9 cellular contexts compared by ENCODE assay signal in genomic region chr3:48694610-48695051, GRCh38. TPM values are rescaled to one million over a fixed set of nuclear protein-coding genes. Genes with fewer than 3 reads are reported as not detected.
DNase-seq lines count a peak whose midpoint lies in the region; ATAC-seq, FAIRE-seq and TF ChIP-seq lines count a peak whose summit lies in the region.
"Had no signal": no experiment of that assay in that cellular context is flagged by ENCODE, and none has a peak within 500 bp of the region (broad histone marks: within the 10 kb centered on the region; RNA-seq: fewer than 3 reads in every experiment).

No MANE protein-coding gene starts in this region.

- H3K14ac ChIP-seq in H1 (ENCODE audit: insufficient read length) = no peak overlapping the region

- no peak overlapping the region for H4K91ac ChIP-seq in H1 (replicated peaks; ENCODE audit: insufficient read length, low read length)

- peaks cover 19 to 67% of the 10 kb centered on the region in 2 experiments for H3K79me2 ChIP-seq in H1 (ENCODE audit: control insufficient read depth in 1 of 2, insufficient read depth in 2 of 2, low read length in 2 of 2)

- no peak for TF ChIP-seq RAD21 in H1 (IDR thresholded peaks at IDR 0.05 in 1 of 2, conservative IDR thresholded peaks at IDR 0.05 in 1 of 2; ENCODE audit: low read depth in 2 of 2, low read length in 2 of 2)

- peaks cover 14% of the 10 kb centered on the region for H3K79me1 ChIP-seq in H1 (ENCODE audit: low read depth, low read length)

- H3K4me3 ChIP-seq in H1 (ENCODE audit: extremely low read depth in 1 of 4, insufficient read depth in 2 of 4, low read depth in 3 of 4, low read length in 4 of 4) = peak overlapping the region in 2 of 4 experiments; percentile 5 to 36; a peak in 4 of 8 replicates
- peak overlapping the region; percentile 56 to 70 for H3K4me3 ChIP-seq in uterus

- H3K4me3 Mint-ChIP-seq in activated naive CD4-positive, alpha-beta T cell treated with anti-CD3 and anti-CD28 coated beads for 36 hours = no peak overlapping the region
- H3K4me3 Mint-ChIP-seq: T-helper 1 cell treated with Interleukin-12 subunit alpha and Interleukin-12 subunit beta and Interleukin-4 antibody, amounts not matched to agents 30 μg/mL and 1 μg/mL, for 36 hours had no signal

- no peak overlapping the region for H2BK120ac ChIP-seq in H1 (replicated peaks; ENCODE audit: low read depth, low read length)

- no peaks in the 10 kb centered on the region for H3K9me3 ChIP-seq in H1 (ENCODE audit: insufficient read depth in 2 of 2, low read depth in 1 of 2, low read length in 1 of 2)
- no peaks in the 10 kb centered on the region for H3K9me3 ChIP-seq in uterus

- H3K9me3 Mint-ChIP-seq in activated naive CD4-positive, alpha-beta T cell treated with anti-CD3 and anti-CD28 coated beads, Interleukin-2, amount 50 U/mL, for 72 hours = no peaks in the 10 kb centered on the region
- H3K9me3 Mint-ChIP-seq in activated naive CD4-positive, alpha-beta T cell treated with anti-CD3 and anti-CD28 coated beads for 36 hours = no peaks in the 10 kb centered on the region
- H3K9me3 Mint-ChIP-seq: T-helper 1 cell treated with Interleukin-12 subunit alpha and Interleukin-12 subunit beta and Interleukin-4 antibody, amounts not matched to agents 30 μg/mL and 1 μg/mL, for 36 hours had no signal

- POLR2A ChIA-PET in H1 (lab: Charles Lee; ENCODE audit: partially characterized antibody) = interaction anchor here (1.7 to 13.3 kb wide), 5 partner anchors 8 to 64 kb away, joined by 3 to 187 read pairs (median 10); partner anchors contain the start of genes IP6K2 and NCKIPSD

- H3K23ac ChIP-seq in H1 (ENCODE audit: insufficient read length) = no peak overlapping the region

- no peak overlapping the region for H3K56ac ChIP-seq in H1 (replicated peaks; ENCODE audit: insufficient read length, low read depth, low read length)

- H2BK12ac ChIP-seq in H1 (ENCODE audit: low read depth, low read length) = peak overlapping the region; percentile 62; the same call in 1 of the 2 replicates

- H3K27me3 Mint-ChIP-seq in activated naive CD4-positive, alpha-beta T cell treated with anti-CD3 and anti-CD28 coated beads for 36 hours (ENCODE audit: low read depth) = no peaks in the 10 kb centered on the region

- no peak for TF ChIP-seq CTCF in H1 (IDR thresholded peaks at IDR 0.05; ENCODE audit: control extremely low read depth in 1 of 3, insufficient read depth in 1 of 3, low read depth in 1 of 3, low read length in 3 of 3)
- no peak for TF ChIP-seq CTCF in uterus (IDR thresholded peaks at IDR 0.05)

- DNase-seq in activated naive CD4-positive, alpha-beta T cell treated with anti-CD3 and anti-CD28 coated beads, Interleukin-2, amount 50 U/mL, for 72 hours (ENCODE audit: low spot score in 2 of 2) = no peak
- DNase-seq in activated naive CD4-positive, alpha-beta T cell treated with anti-CD3 and anti-CD28 coated beads for 36 hours = no peak
- no peak for DNase-seq in H1 (ENCODE audit: low read depth in 1 of 2, low spot score in 2 of 2)
- DNase-seq in midbrain (lab: John Stamatoyannopoulos, UW) = peak; percentile 65
- peak; percentile 87 to 93 for DNase-seq in uterus
- no peak for DNase-seq in erythroblast (lab: John Stamatoyannopoulos, UW)
- no peak for DNase-seq in HUDEP-2 (lab: John Stamatoyannopoulos, UW; ENCODE audit: unreplicated experiment in 76 of 76)

- H3K36me3 Mint-ChIP-seq in activated naive CD4-positive, alpha-beta T cell treated with anti-CD3 and anti-CD28 coated beads, Interleukin-2, amount 50 U/mL, for 72 hours = peaks cover 0 to 22% of the 10 kb centered on the region in 2 donors
- peaks cover 22% of the 10 kb centered on the region for H3K36me3 Mint-ChIP-seq in activated naive CD4-positive, alpha-beta T cell treated with anti-CD3 and anti-CD28 coated beads for 36 hours (ENCODE audit: low read depth)

- intact Hi-C loops in activated naive CD4-positive, alpha-beta T cell treated with anti-CD3 and anti-CD28 coated beads for 36 hours (cut with micrococcal nuclease) = no loop called here
- intact Hi-C loops in uterus (cut with DNase I; ENCODE audit: low total_unique reads) = no loop called here

- no peak overlapping the region for H3K4ac ChIP-seq in H1 (replicated peaks; ENCODE audit: insufficient read length, low read depth, low read length)

- H2AK5ac ChIP-seq in H1 (ENCODE audit: low read depth, low read length) = no peak overlapping the region; the same call in 1 of the 2 replicates

- peaks cover 20 to 33% of the 10 kb centered on the region in 2 experiments for H4K20me1 ChIP-seq in H1 (replicated peaks in 1 of 2; ENCODE audit: control insufficient read depth in 1 of 2, insufficient read depth in 2 of 2, low read length in 2 of 2)

- ATAC-seq in activated naive CD4-positive, alpha-beta T cell treated with anti-CD3 and anti-CD28 coated beads, Interleukin-2, amount 50 U/mL, for 72 hours = no peak
- ATAC-seq in GM19395 (IDR thresholded peaks at IDR 0.05; ENCODE audit: unreplicated experiment) = no peak

- no peak for TF ChIP-seq POLR2A in H1 (IDR thresholded peaks at IDR 0.05; ENCODE audit: control extremely low read depth in 1 of 2, low read depth in 2 of 2, low read length in 2 of 2)
- no peak for TF ChIP-seq POLR2A in uterus (IDR thresholded peaks at IDR 0.05)
- TF ChIP-seq POLR2A in erythroblast (IDR thresholded peaks at IDR 0.05; ENCODE audit: low read length) = no peak

- H3K9ac ChIP-seq in H1 (replicated peaks in 1 of 4; ENCODE audit: extremely low read depth in 1 of 4, low read depth in 3 of 4, low read length in 3 of 4) = peak overlapping the region in 2 of 4 experiments; percentile 65; a peak in 4 of 7 replicates

- no peak for TF ChIP-seq EP300 in H1 (IDR thresholded peaks at IDR 0.05; ENCODE audit: borderline replicate concordance in 1 of 2, low read depth in 2 of 2, low read length in 2 of 2)

- no peak overlapping the region for H2AFZ ChIP-seq in H1 (ENCODE audit: low read length)

- CTCF ChIA-PET in activated naive CD4-positive, alpha-beta T cell treated with anti-CD3 and anti-CD28 coated beads for 36 hours (lab: Charles Lee) = no interaction called here
- CTCF ChIA-PET in H1 (lab: Charles Lee; ENCODE audit: partially characterized antibody) = no interaction called here

- no peaks in the 10 kb centered on the region for H3K23me2 ChIP-seq in H1 (ENCODE audit: low read depth, low read length)

- peak overlapping the region; percentile 69 for H3K27ac ChIP-seq in H1 (ENCODE audit: low read depth, low read length)
- peak overlapping the region; percentile 97 to 99 for H3K27ac ChIP-seq in uterus

- H3K4me1 ChIP-seq in H1 (replicated peaks in 1 of 4; ENCODE audit: control insufficient read depth in 3 of 4, insufficient read depth in 4 of 4, low read length in 3 of 4) (peaks cover 6 to 7% (median 6%) of the 10 kb centered on the region in 4 experiments), uterus (no peaks in the 10 kb centered on the region)

- H3K4me2 ChIP-seq in H1 (ENCODE audit: insufficient read depth in 1 of 2, low read depth in 2 of 2, low read length in 2 of 2) = peak overlapping the region; percentile 50 to 58

- no peak overlapping the region for H2BK20ac ChIP-seq in H1 (ENCODE audit: low read length)

- peak overlapping the region; percentile 23 to 84 for H3K27ac Mint-ChIP-seq in activated naive CD4-positive, alpha-beta T cell treated with anti-CD3 and anti-CD28 coated beads, Interleukin-2, amount 50 U/mL, for 72 hours
- no peak overlapping the region for H3K27ac Mint-ChIP-seq in activated naive CD4-positive, alpha-beta T cell treated with anti-CD3 and anti-CD28 coated beads for 36 hours
- H3K27ac Mint-ChIP-seq: T-helper 1 cell treated with Interleukin-12 subunit alpha and Interleukin-12 subunit beta and Interleukin-4 antibody, amounts not matched to agents 30 μg/mL and 1 μg/mL, for 36 hours had no signal

- peaks cover 17% of the 10 kb centered on the region for H3K4me1 Mint-ChIP-seq in activated naive CD4-positive, alpha-beta T cell treated with anti-CD3 and anti-CD28 coated beads for 36 hours (ENCODE audit: low read depth)

- 88% methylated on average over 6 of the region's 6 CpGs; no CpG with 5 or more reads in 1 of the 2 experiments for WGBS in H1 (ENCODE audit: extremely low coverage in 1 of 2, insufficient coverage in 1 of 2, insufficient read length in 1 of 2, insufficient replicate concordance in 2 of 2, low coverage in 1 of 2, low lambda C conversion rate in 2 of 2, missing lambda C conversion rate in 1 of 2), 2 experiments

- no peak overlapping the region for H2BK15ac ChIP-seq in H1 (ENCODE audit: low read length)

- peak overlapping the region; percentile 7; the same call in 1 of the 2 replicates for H4K8ac ChIP-seq in H1 (ENCODE audit: extremely low read depth, insufficient read depth, low read length)

- no peak overlapping the region for H4K5ac ChIP-seq in H1 (ENCODE audit: insufficient read length, low read depth, low read length)

- H3K36me3 ChIP-seq in H1 (ENCODE audit: control insufficient read depth in 2 of 4, insufficient read depth in 4 of 4, low read length in 3 of 4) = peaks cover 30 to 74% (median 52%) of the 10 kb centered on the region in 4 experiments
- H3K36me3 ChIP-seq in uterus = no peaks in the 10 kb centered on the region

- FAIRE-seq in H1 (lab: Jason Lieb, UNC) = no peak

- peak overlapping the region; percentile 5; the same call in 1 of the 2 replicates for H2BK5ac ChIP-seq in H1 (ENCODE audit: low read depth, low read length)

- no peaks in the 10 kb centered on the region for H3K27me3 ChIP-seq in H1 (replicated peaks in 1 of 4; ENCODE audit: control insufficient read depth in 3 of 4, extremely low read depth in 1 of 4, insufficient read depth in 3 of 4, low read length in 3 of 4)
- no peaks in the 10 kb centered on the region for H3K27me3 ChIP-seq in uterus

- H3K18ac ChIP-seq in H1 (ENCODE audit: extremely low read depth, low read length) = peak overlapping the region; percentile 38; the same call in 1 of the 2 replicates

RNA-seq across cellular contexts. Expression of gene NCKIPSD, which starts 8.9 kb away (rescaled TPM):
- 10 to 100 TPM; 45.7 to 77.2 TPM for total RNA-seq in activated naive CD4-positive, alpha-beta T cell treated with anti-CD3 and anti-CD28 coated beads, Interleukin-2, amount 50 U/mL, for 72 hours
- total RNA-seq in activated naive CD4-positive, alpha-beta T cell treated with anti-CD3 and anti-CD28 coated beads for 36 hours = 10 to 100 TPM; 27.3 to 28.7 TPM
- 31.7 and 34.7 TPM in 2 replicates for total RNA-seq in H1 (2021; fragmentation: NEBNext Ultra II Directional; extraction: Animal tissue kit (Norgen Biotek cat#: 25700))
- 91.8 and 114 TPM in 2 replicates for polyA plus RNA-seq in H1 (2011; rRNA removed)
- polyA plus RNA-seq in H1 (2011; cell fraction: cytosol; rRNA removed) = 64.6 TPM
- polyA plus RNA-seq in H1 (2011; cell fraction: nucleus; rRNA removed) = 127 TPM
- polyA plus RNA-seq in H1 (2012, experiment 1 of 2) = 20.3 to 43.2 TPM (median 36.1 TPM) in 4 replicates
- 31.2 TPM for polyA plus RNA-seq in H1 (2012, experiment 2 of 2)
- 19.0 TPM for polyA plus RNA-seq in H1 (2013, experiment 1 of 2)
- polyA plus RNA-seq in H1 (2013, experiment 2 of 2) = 19.0 TPM
- 47.8 and 85.2 TPM in 2 replicates for polyA minus RNA-seq in H1 (2011; rRNA and poly(A)+ RNA removed)
- polyA minus RNA-seq in H1 (2011; cell fraction: cytosol; rRNA and poly(A)+ RNA removed) = 45.2 TPM
- 48.5 TPM for polyA minus RNA-seq in H1 (2011; cell fraction: nucleus; rRNA and poly(A)+ RNA removed)
- 10 to 100 TPM; 11.0 to 48.9 (median 25.6) TPM for total RNA-seq in uterus

RNA-seq across cellular contexts. Expression of gene IP6K2, which starts 22.4 kb away (rescaled TPM):
- total RNA-seq in activated naive CD4-positive, alpha-beta T cell treated with anti-CD3 and anti-CD28 coated beads, Interleukin-2, amount 50 U/mL, for 72 hours = 10 to 100 TPM; 53.8 to 73.5 TPM
- 10 to 100 TPM; 64.3 to 68.3 TPM for total RNA-seq in activated naive CD4-positive, alpha-beta T cell treated with anti-CD3 and anti-CD28 coated beads for 36 hours
- 89.4 and 95.8 TPM in 2 replicates for total RNA-seq in H1 (2021; fragmentation: NEBNext Ultra II Directional; extraction: Animal tissue kit (Norgen Biotek cat#: 25700))
- 144 and 166 TPM in 2 replicates for polyA plus RNA-seq in H1 (2011; rRNA removed)
- 147 TPM for polyA plus RNA-seq in H1 (2011; cell fraction: cytosol; rRNA removed)
- polyA plus RNA-seq in H1 (2011; cell fraction: nucleus; rRNA removed) = 343 TPM
- polyA plus RNA-seq in H1 (2012, experiment 1 of 2) = 107 to 124 TPM (median 113 TPM) in 4 replicates
- 81.5 TPM for polyA plus RNA-seq in H1 (2012, experiment 2 of 2)
- polyA plus RNA-seq in H1 (2013, experiment 1 of 2) = 118 TPM
- polyA plus RNA-seq in H1 (2013, experiment 2 of 2) = 106 TPM
- polyA minus RNA-seq in H1 (2011; rRNA and poly(A)+ RNA removed) = 89.4 and 110 TPM in 2 replicates
- polyA minus RNA-seq in H1 (2011; cell fraction: cytosol; rRNA and poly(A)+ RNA removed) = 53.8 TPM
- polyA minus RNA-seq in H1 (2011; cell fraction: nucleus; rRNA and poly(A)+ RNA removed) = 90.6 TPM
- total RNA-seq in uterus = 10 to 100 TPM; 45.6 to 91.7 (median 78.0) TPM

RNA-seq across cellular contexts. Expression of gene CELSR3, which starts 31.9 kb away (rescaled TPM):
- total RNA-seq in activated naive CD4-positive, alpha-beta T cell treated with anti-CD3 and anti-CD28 coated beads, Interleukin-2, amount 50 U/mL, for 72 hours = 10 to 100 TPM; 12.6 to 13.1 TPM
- total RNA-seq in activated naive CD4-positive, alpha-beta T cell treated with anti-CD3 and anti-CD28 coated beads for 36 hours = 1 to 10 TPM; 4.9 to 5.1 TPM
- total RNA-seq in H1 (2021; fragmentation: NEBNext Ultra II Directional; extraction: Animal tissue kit (Norgen Biotek cat#: 25700)) = 26.7 and 29.5 TPM in 2 replicates
- 11.6 and 17.5 TPM in 2 replicates for polyA plus RNA-seq in H1 (2011; rRNA removed)
- polyA plus RNA-seq in H1 (2011; cell fraction: cytosol; rRNA removed) = 11.5 TPM
- 57.7 TPM for polyA plus RNA-seq in H1 (2011; cell fraction: nucleus; rRNA removed)
- 16.1 to 23.3 TPM (median 21.1 TPM) in 4 replicates for polyA plus RNA-seq in H1 (2012, experiment 1 of 2)
- polyA plus RNA-seq in H1 (2012, experiment 2 of 2) = 19.3 TPM
- polyA plus RNA-seq in H1 (2013, experiment 1 of 2) = 17.3 TPM
- polyA plus RNA-seq in H1 (2013, experiment 2 of 2) = 14.2 TPM
- polyA minus RNA-seq in H1 (2011; rRNA and poly(A)+ RNA removed) = 26.2 and 26.5 TPM in 2 replicates
- 20.9 TPM for polyA minus RNA-seq in H1 (2011; cell fraction: cytosol; rRNA and poly(A)+ RNA removed)
- 30.1 TPM for polyA minus RNA-seq in H1 (2011; cell fraction: nucleus; rRNA and poly(A)+ RNA removed)
- total RNA-seq in uterus = 1 to 10 TPM in 2 of 4 donors, under 1 TPM in 1, not detected in 1; under 0.01 to 3.4 (median 1.3) TPM

RNA-seq across cellular contexts. Expression of gene SLC26A6, which starts 59.4 kb away (rescaled TPM):
- total RNA-seq in activated naive CD4-positive, alpha-beta T cell treated with anti-CD3 and anti-CD28 coated beads, Interleukin-2, amount 50 U/mL, for 72 hours = 100 to 1,000 TPM in 1 of 2 donors, 10 to 100 TPM in 1; 38.3 to 110 TPM
- total RNA-seq in activated naive CD4-positive, alpha-beta T cell treated with anti-CD3 and anti-CD28 coated beads for 36 hours = 10 to 100 TPM; 24.3 to 24.7 TPM
- 50.4 and 51.2 TPM in 2 replicates for total RNA-seq in H1 (2021; fragmentation: NEBNext Ultra II Directional; extraction: Animal tissue kit (Norgen Biotek cat#: 25700))
- 58.0 and 97.1 TPM in 2 replicates for polyA plus RNA-seq in H1 (2011; rRNA removed)
- 56.2 TPM for polyA plus RNA-seq in H1 (2011; cell fraction: cytosol; rRNA removed)
- polyA plus RNA-seq in H1 (2011; cell fraction: nucleus; rRNA removed) = 414 TPM
- 41.3 to 61.6 TPM (median 60.3 TPM) in 4 replicates for polyA plus RNA-seq in H1 (2012, experiment 1 of 2)
- 50.8 TPM for polyA plus RNA-seq in H1 (2012, experiment 2 of 2)
- polyA plus RNA-seq in H1 (2013, experiment 1 of 2) = 59.4 TPM
- polyA plus RNA-seq in H1 (2013, experiment 2 of 2) = 53.8 TPM
- 49.8 and 64.4 TPM in 2 replicates for polyA minus RNA-seq in H1 (2011; rRNA and poly(A)+ RNA removed)
- polyA minus RNA-seq in H1 (2011; cell fraction: cytosol; rRNA and poly(A)+ RNA removed) = 34.9 TPM
- 74.3 TPM for polyA minus RNA-seq in H1 (2011; cell fraction: nucleus; rRNA and poly(A)+ RNA removed)
- total RNA-seq in uterus = 10 to 100 TPM in 3 of 4 donors, under 1 TPM in 1; 0.59 to 98.1 (median 15.2) TPM

Comparison
In these comparisons a context has a peak if more than half of its experiments do, and no peak if none do; other contexts are left out.
1. DNase-seq: peak in midbrain (single experiment) and uterus (2 of 2); none in activated naive CD4-positive, alpha-beta T cell treated with anti-CD3 and anti-CD28 coated beads, Interleukin-2, amount 50 U/mL, for 72 hours (0 of 2), activated naive CD4-positive, alpha-beta T cell treated with anti-CD3 and anti-CD28 coated beads for 36 hours (single experiment), H1 (0 of 2), erythroblast (0 of 2) and HUDEP-2 (0 of 76).